Comparison of ENCODE assay signal across 2 cellular contexts in genomic region chr7:131131012-131131745, GRCh38.
TF ChIP-seq lines count a peak whose summit lies in the region.

No MANE protein-coding gene starts in this region.

TF ChIP-seq in HepG2, 621 proteins besides CTCF, POLR2A, EP300 and RAD21:
- TF ChIP-seq MXI1 (IDR thresholded peaks at IDR 0.05; ENCODE audit: borderline replicate concordance, low read depth, low read length) = no peak
- TF ChIP-seq ZNF629 (CRISPR knock-in tag; conservative IDR thresholded peaks at IDR 0.05) = peak; percentile 64

TF ChIP-seq in K562, 482 proteins besides CTCF, POLR2A, EP300 and RAD21:
- TF ChIP-seq ZNF143 (CRISPR knock-in tag; IDR thresholded peaks at IDR 0.05) = no peak
- TF ChIP-seq XRCC5 (IDR thresholded peaks at IDR 0.05; ENCODE audit: low read depth, low read length) = no peak
- TF ChIP-seq GATAD2B (IDR thresholded peaks at IDR 0.05; ENCODE audit: borderline replicate concordance) = no peak
- TF ChIP-seq ZC3H11A (IDR thresholded peaks at IDR 0.05; ENCODE audit: low read depth, low read length) = 0 out of 2 replicates have a peak, but pooled peaks have one; percentile 46
- peak; percentile 34 to 46; a peak in 1 of 4 replicates for TF ChIP-seq KDM1A (IDR thresholded peaks at IDR 0.05)
- no peak for TF ChIP-seq ZNF224 (CRISPR knock-in tag; IDR thresholded peaks at IDR 0.05)
- no peak for TF ChIP-seq ZNF174 (CRISPR knock-in tag; IDR thresholded peaks at IDR 0.05)
- TF ChIP-seq RCOR1 (IDR thresholded peaks at IDR 0.05; ENCODE audit: borderline replicate concordance in 1 of 2, low read depth in 2 of 2, low read length in 2 of 2) = peak in 1 of 2 experiments; percentile 48; a peak in 1 of 4 replicates
- TF ChIP-seq BCOR (IDR thresholded peaks at IDR 0.05) = peak; percentile 82
- TF ChIP-seq RBM15 (IDR thresholded peaks at IDR 0.05; ENCODE audit: insufficient read depth, low read length) = no peak
- TF ChIP-seq ESRRA (IDR thresholded peaks at IDR 0.05; ENCODE audit: borderline replicate concordance, low read depth) = no peak
- TF ChIP-seq RBM25 (IDR thresholded peaks at IDR 0.05; ENCODE audit: low read depth, low read length, severe bottlenecking) = peak; percentile 96
- TF ChIP-seq ZEB2 (IDR thresholded peaks at IDR 0.05) = no peak
- TF ChIP-seq, protein P1, sequence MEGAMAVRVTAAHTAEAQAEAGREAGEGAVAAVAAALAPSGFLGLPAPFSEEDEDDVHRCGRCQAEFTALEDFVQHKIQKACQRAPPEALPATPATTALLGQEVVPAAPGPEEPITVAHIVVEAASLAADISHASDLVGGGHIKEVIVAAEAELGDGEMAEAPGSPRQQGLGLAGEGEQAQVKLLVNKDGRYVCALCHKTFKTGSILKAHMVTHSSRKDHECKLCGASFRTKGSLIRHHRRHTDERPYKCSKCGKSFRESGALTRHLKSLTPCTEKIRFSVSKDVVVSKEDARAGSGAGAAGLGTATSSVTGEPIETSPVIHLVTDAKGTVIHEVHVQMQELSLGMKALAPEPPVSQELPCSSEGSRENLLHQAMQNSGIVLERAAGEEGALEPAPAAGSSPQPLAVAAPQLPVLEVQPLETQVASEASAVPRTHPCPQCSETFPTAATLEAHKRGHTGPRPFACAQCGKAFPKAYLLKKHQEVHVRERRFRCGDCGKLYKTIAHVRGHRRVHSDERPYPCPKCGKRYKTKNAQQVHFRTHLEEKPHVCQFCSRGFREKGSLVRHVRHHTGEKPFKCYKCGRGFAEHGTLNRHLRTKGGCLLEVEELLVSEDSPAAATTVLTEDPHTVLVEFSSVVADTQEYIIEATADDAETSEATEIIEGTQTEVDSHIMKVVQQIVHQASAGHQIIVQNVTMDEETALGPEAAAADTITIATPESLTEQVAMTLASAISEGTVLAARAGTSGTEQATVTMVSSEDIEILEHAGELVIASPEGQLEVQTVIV (CRISPR knock-in tag; IDR thresholded peaks at IDR 0.05; ENCODE audit: borderline replicate concordance) = no peak
- TF ChIP-seq CHD4 (IDR thresholded peaks at IDR 0.05; ENCODE audit: insufficient read depth, insufficient replicate concordance, low read depth, low read length, poor library complexity, severe bottlenecking) = peak; percentile 87
- TF ChIP-seq, protein P2, sequence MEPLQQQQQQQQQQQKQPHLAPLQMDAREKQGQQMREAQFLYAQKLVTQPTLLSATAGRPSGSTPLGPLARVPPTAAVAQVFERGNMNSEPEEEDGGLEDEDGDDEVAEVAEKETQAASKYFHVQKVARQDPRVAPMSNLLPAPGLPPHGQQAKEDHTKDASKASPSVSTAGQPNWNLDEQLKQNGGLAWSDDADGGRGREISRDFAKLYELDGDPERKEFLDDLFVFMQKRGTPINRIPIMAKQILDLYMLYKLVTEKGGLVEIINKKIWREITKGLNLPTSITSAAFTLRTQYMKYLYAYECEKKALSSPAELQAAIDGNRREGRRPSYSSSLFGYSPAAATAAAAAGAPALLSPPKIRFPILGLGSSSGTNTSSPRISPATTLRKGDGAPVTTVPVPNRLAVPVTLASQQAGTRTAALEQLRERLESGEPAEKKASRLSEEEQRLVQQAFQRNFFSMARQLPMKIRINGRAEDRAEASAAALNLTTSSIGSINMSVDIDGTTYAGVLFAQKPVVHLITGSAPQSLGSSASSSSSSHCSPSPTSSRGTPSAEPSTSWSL (CRISPR knock-in tag; IDR thresholded peaks at IDR 0.05; ENCODE audit: borderline replicate concordance) = no peak
- no peak for TF ChIP-seq KAT2B (IDR thresholded peaks at IDR 0.05; ENCODE audit: low read depth, low read length)
- peak; percentile 49; the same call in 1 of the 2 replicates for TF ChIP-seq SMARCA5 (IDR thresholded peaks at IDR 0.05)
- TF ChIP-seq ADNP (tag; IDR thresholded peaks at IDR 0.05) = peak; percentile 72
- peak; percentile 52; the same call in 1 of the 2 replicates for TF ChIP-seq HDAC2 (IDR thresholded peaks at IDR 0.05)
- no peak for TF ChIP-seq MYNN (IDR thresholded peaks at IDR 0.05)
- TF ChIP-seq MYNN (CRISPR knock-in tag; IDR thresholded peaks at IDR 0.05) = no peak
- TF ChIP-seq, protein P3, sequence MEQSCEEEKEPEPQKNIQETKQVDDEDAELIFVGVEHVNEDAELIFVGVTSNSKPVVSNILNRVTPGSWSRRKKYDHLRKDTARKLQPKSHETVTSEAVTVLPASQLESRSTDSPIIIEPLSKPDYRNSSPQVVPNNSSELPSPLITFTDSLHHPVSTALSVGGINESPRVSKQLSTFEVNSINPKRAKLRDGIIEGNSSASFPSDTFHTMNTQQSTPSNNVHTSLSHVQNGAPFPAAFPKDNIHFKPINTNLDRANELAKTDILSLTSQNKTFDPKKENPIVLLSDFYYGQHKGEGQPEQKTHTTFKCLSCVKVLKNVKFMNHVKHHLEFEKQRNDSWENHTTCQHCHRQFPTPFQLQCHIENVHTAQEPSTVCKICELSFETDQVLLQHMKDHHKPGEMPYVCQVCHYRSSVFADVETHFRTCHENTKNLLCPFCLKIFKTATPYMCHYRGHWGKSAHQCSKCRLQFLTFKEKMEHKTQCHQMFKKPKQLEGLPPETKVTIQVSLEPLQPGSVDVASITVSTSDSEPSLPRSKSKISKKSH (CRISPR knock-in tag; IDR thresholded peaks at IDR 0.05) = no peak
TF ChIP-seq in K562: peak in this region for 9.
